23 cellular contexts compared by ENCODE assay signal in genomic region chr5:34869256-34869655, GRCh38. TPM values are rescaled to one million over a fixed set of nuclear protein-coding genes. Genes with fewer than 3 reads are reported as not detected.
"Had no signal": no experiment of that assay in that cellular context is flagged by ENCODE, and none has a peak within 500 bp of the region (broad histone marks: within the 10 kb centered on the region; RNA-seq: fewer than 3 reads in every experiment).

No MANE protein-coding gene starts in this region.

- H3K27ac Mint-ChIP-seq: activated naive CD4-positive, alpha-beta T cell treated with anti-CD3 and anti-CD28 coated beads, Interleukin-2, amount 50 U/mL, for 24 hours; brain; natural killer cell; stimulated activated effector memory CD8-positive, alpha-beta T cell treated with anti-CD3 and anti-CD28 coated beads, Interleukin-12 subunit alpha, Interleukin-12 subunit beta, amount 100 ng/mL, for 72 hours; T-helper 1 cell treated with Interleukin-12 subunit alpha and Interleukin-12 subunit beta and Interleukin-4 antibody, amounts not matched to agents 30 μg/mL and 1 μg/mL, for 36 hours; type B pancreatic cell; WTC11 had no signal

- H3K36me3 ChIP-seq: esophagus squamous epithelium, gastrocnemius medialis, heart left ventricle, lower lobe of right lung, ovary, right lobe of liver, thoracic aorta, vagina had no signal

- H3K9me3 ChIP-seq: esophagus squamous epithelium, gastrocnemius medialis, heart left ventricle, lower lobe of right lung, ovary, right lobe of liver, thoracic aorta, vagina had no signal

- H3K27ac ChIP-seq: esophagus squamous epithelium, gastrocnemius medialis, heart left ventricle, lower lobe of right lung, ovary, right lobe of liver, skin epidermis, thoracic aorta, vagina had no signal

- H3K4me1 ChIP-seq: esophagus squamous epithelium, gastrocnemius medialis, heart left ventricle, lower lobe of right lung, vagina had no signal

- H3K4me1 Mint-ChIP-seq: activated naive CD4-positive, alpha-beta T cell treated with anti-CD3 and anti-CD28 coated beads, Interleukin-2, amount 50 U/mL, for 24 hours; natural killer cell; stimulated activated effector memory CD8-positive, alpha-beta T cell treated with anti-CD3 and anti-CD28 coated beads, Interleukin-12 subunit alpha, Interleukin-12 subunit beta, amount 100 ng/mL, for 72 hours; stimulated activated naive CD8-positive, alpha-beta T cell treated with anti-CD3 and anti-CD28 coated beads, Interleukin-15, amount 100 ng/mL, for 72 hours had no signal

- H3K27me3 Mint-ChIP-seq: activated naive CD4-positive, alpha-beta T cell treated with anti-CD3 and anti-CD28 coated beads, Interleukin-2, amount 50 U/mL, for 24 hours; brain; stimulated activated naive CD8-positive, alpha-beta T cell treated with anti-CD3 and anti-CD28 coated beads, Interleukin-15, amount 100 ng/mL, for 72 hours; type B pancreatic cell had no signal

- H3K9me3 Mint-ChIP-seq: activated naive CD4-positive, alpha-beta T cell treated with anti-CD3 and anti-CD28 coated beads, Interleukin-2, amount 50 U/mL, for 24 hours; natural killer cell; stimulated activated effector memory CD8-positive, alpha-beta T cell treated with anti-CD3 and anti-CD28 coated beads, Interleukin-12 subunit alpha, Interleukin-12 subunit beta, amount 100 ng/mL, for 72 hours; stimulated activated naive CD8-positive, alpha-beta T cell treated with anti-CD3 and anti-CD28 coated beads, Interleukin-15, amount 100 ng/mL, for 72 hours; T-helper 1 cell treated with Interleukin-12 subunit alpha and Interleukin-12 subunit beta and Interleukin-4 antibody, amounts not matched to agents 30 μg/mL and 1 μg/mL, for 36 hours; type B pancreatic cell; WTC11 had no signal

- H3K4me3 ChIP-seq: esophagus squamous epithelium, gastrocnemius medialis, heart left ventricle, lower lobe of right lung, ovary, right lobe of liver, skin epidermis, thoracic aorta, vagina had no signal

- DNase-seq: activated gamma-delta T cell treated with Interleukin-2 at 50 U/mL for 16 hours; activated T-cell treated with anti-CD3 and anti-CD28 coated beads, Interleukin-2, amount 50 U/mL, for 1 hour; aorta; esophagus squamous epithelium; gastrocnemius medialis; heart left ventricle; islet precursor cell; lower lobe of right lung; natural killer cell; ovary; right lobe of liver; stimulated activated CD4-positive, alpha-beta T cell treated with anti-CD3 and anti-CD28 coated beads, Interleukin-2, amount 100 ng/mL, for 24 hours; stimulated activated naive CD8-positive, alpha-beta T cell treated with anti-CD3 and anti-CD28 coated beads, Interleukin-15, amount 100 ng/mL, for 72 hours; T1000 had no signal

- H3K27me3 ChIP-seq: esophagus squamous epithelium, gastrocnemius medialis, heart left ventricle, ovary, right lobe of liver, vagina had no signal

- H3K4me3 Mint-ChIP-seq: activated naive CD4-positive, alpha-beta T cell treated with anti-CD3 and anti-CD28 coated beads, Interleukin-2, amount 50 U/mL, for 24 hours; brain; natural killer cell; stimulated activated effector memory CD8-positive, alpha-beta T cell treated with anti-CD3 and anti-CD28 coated beads, Interleukin-12 subunit alpha, Interleukin-12 subunit beta, amount 100 ng/mL, for 72 hours; stimulated activated naive CD8-positive, alpha-beta T cell treated with anti-CD3 and anti-CD28 coated beads, Interleukin-15, amount 100 ng/mL, for 72 hours; T-helper 1 cell treated with Interleukin-12 subunit alpha and Interleukin-12 subunit beta and Interleukin-4 antibody, amounts not matched to agents 30 μg/mL and 1 μg/mL, for 36 hours; type B pancreatic cell; WTC11 had no signal

- ATAC-seq: gastrocnemius medialis; heart left ventricle; lower lobe of right lung; natural killer cell; right lobe of liver; stimulated activated effector memory CD8-positive, alpha-beta T cell treated with anti-CD3 and anti-CD28 coated beads, Interleukin-12 subunit alpha, Interleukin-12 subunit beta, amount 100 ng/mL, for 72 hours; stimulated activated naive CD8-positive, alpha-beta T cell treated with anti-CD3 and anti-CD28 coated beads, Interleukin-15, amount 100 ng/mL, for 72 hours; WTC11 had no signal

- H3K36me3 Mint-ChIP-seq: activated naive CD4-positive, alpha-beta T cell treated with anti-CD3 and anti-CD28 coated beads, Interleukin-2, amount 50 U/mL, for 24 hours; natural killer cell; stimulated activated effector memory CD8-positive, alpha-beta T cell treated with anti-CD3 and anti-CD28 coated beads, Interleukin-12 subunit alpha, Interleukin-12 subunit beta, amount 100 ng/mL, for 72 hours; WTC11 had no signal

RNA-seq across cellular contexts. Expression of gene TTC23L, which starts 30.3 kb away (rescaled TPM):
- total RNA-seq: gastrocnemius medialis had no signal
